In genomic region chr4:83490876-83491450, GRCh38 we compare ENCODE assay signal across 8 cellular contexts. TPM values are rescaled to one million over a fixed set of nuclear protein-coding genes. Genes with fewer than 3 reads are reported as not detected.
DNase-seq lines count a peak whose midpoint lies in the region; ATAC-seq, FAIRE-seq and TF ChIP-seq lines count a peak whose summit lies in the region.

No MANE protein-coding gene starts in this region.

- 0 out of 2 replicates have a peak, but pooled peaks cover 3% of the 10 kb centered on the region for H3F3A ChIP-seq in OCI-LY1 (ENCODE audit: insufficient read depth, low read length)

- no peaks in the 10 kb centered on the region for H3K9me3 ChIP-seq in OCI-LY1 (ENCODE audit: low read length)

- H3K36me3 ChIP-seq in OCI-LY1 (ENCODE audit: insufficient read depth, low read length), result no peaks in the 10 kb centered on the region

- H3K9ac ChIP-seq in OCI-LY1 (ENCODE audit: low read length), result no peak overlapping the region

- no peak overlapping the region for H3K4me2 ChIP-seq in OCI-LY1 (ENCODE audit: low read length)

- H3K79me2 ChIP-seq in OCI-LY1 (ENCODE audit: insufficient read depth, low read length), result no peaks in the 10 kb centered on the region

- no peak overlapping the region for H3K27ac ChIP-seq in OCI-LY1 (ENCODE audit: low read depth, low read length, poor library complexity, severe bottlenecking)

- no peaks in the 10 kb centered on the region for H4K20me1 ChIP-seq in OCI-LY1 (ENCODE audit: insufficient read depth, low read length)

- no peaks in the 10 kb centered on the region for H3K4me1 ChIP-seq in OCI-LY1 (ENCODE audit: insufficient read depth, low read length, severe bottlenecking)

- H3K27me3 ChIP-seq in OCI-LY1 (ENCODE audit: insufficient read depth, low read length), result no peaks in the 10 kb centered on the region

- no peaks in the 10 kb centered on the region for H3K9me2 ChIP-seq in OCI-LY1 (ENCODE audit: low read depth, low read length)

- in situ Hi-C loops in ACHN (cut with HindIII; ENCODE audit: low pct_ligation_motif_present, low pct_unique_long_range_greater_than_20kb, low sequenced_read_pairs), result no loop called here
- in situ Hi-C loops in G401 (cut with HindIII; ENCODE audit: low sequenced_read_pairs), result no loop called here

- peak; percentile 82 for FAIRE-seq in endometrium (lab: Jason Lieb, UNC)

- peak; percentile 83 for ATAC-seq in HG02623 (IDR thresholded peaks at IDR 0.05; ENCODE audit: unreplicated experiment)

- peak; percentile 92 for TF ChIP-seq CTCF in OCI-LY1 (IDR thresholded peaks at IDR 0.05; ENCODE audit: low read length)

- DNase-seq in ACHN (peak; percentile 37), G401 (ENCODE audit: low spot score) (peak; percentile 9), pulmonary artery endothelial cell (ENCODE audit: low read depth, low spot score) (peak; percentile 10)
- DNase-seq in activated effector memory CD4-positive, alpha-beta T cell treated with Interleukin-2 at 50 U/mL for 16 hours, result no peak
- DNase-seq in stimulated activated CD4-positive, alpha-beta T cell treated with anti-CD3 and anti-CD28 coated beads, Interleukin-12 subunit alpha, Interleukin-12 subunit beta, amount 100 ng/mL, for 4 hours, result no peak

- H2AFZ ChIP-seq in OCI-LY1 (ENCODE audit: low read length), result no peak overlapping the region

- no peak overlapping the region for H3K4me3 ChIP-seq in OCI-LY1 (ENCODE audit: low read depth, low read length, poor library complexity, severe bottlenecking)

RNA-seq across cellular contexts. Expression of gene ABRAXAS1, which starts 6.1 kb away (rescaled TPM):
- total RNA-seq in G401 (2014; rRNA removed; shearing (Covaris generic)), result 5.6 and 8.9 TPM in 2 replicates
- 23.6 and 26.4 TPM in 2 replicates for total RNA-seq in pulmonary artery endothelial cell

RNA-seq across cellular contexts. Expression of gene MRPS18C, which starts 35.1 kb away (rescaled TPM):
- total RNA-seq in G401 (2014; rRNA removed; shearing (Covaris generic)), result 35.3 and 38.1 TPM in 2 replicates
- total RNA-seq in pulmonary artery endothelial cell, result 24.2 and 29.2 TPM in 2 replicates

RNA-seq across cellular contexts. Expression of gene HELQ, which starts 35.3 kb away (rescaled TPM):
- 9.7 and 12.7 TPM in 2 replicates for total RNA-seq in G401 (2014; rRNA removed; shearing (Covaris generic))
- 12.2 and 18.0 TPM in 2 replicates for total RNA-seq in pulmonary artery endothelial cell

RNA-seq across cellular contexts. Expression of gene GPAT3, which starts 44.9 kb away (rescaled TPM):
- total RNA-seq in G401 (2014; rRNA removed; shearing (Covaris generic)), result 2.5 and 7.8 TPM in 2 replicates
- 6.1 and 13.9 TPM in 2 replicates for total RNA-seq in pulmonary artery endothelial cell

Comparison
In these comparisons a context has a peak if more than half of its experiments do, and no peak if none do; other contexts are left out.
1. DNase-seq: peak in ACHN (single experiment), G401 (single experiment) and pulmonary artery endothelial cell (single experiment); none in activated effector memory CD4-positive, alpha-beta T cell treated with Interleukin-2 at 50 U/mL for 16 hours (single experiment) and stimulated activated CD4-positive, alpha-beta T cell treated with anti-CD3 and anti-CD28 coated beads, Interleukin-12 subunit alpha, Interleukin-12 subunit beta, amount 100 ng/mL, for 4 hours (single experiment).